Comparison of ENCODE assay signal across 10 cellular contexts in the genomic region with DNA sequence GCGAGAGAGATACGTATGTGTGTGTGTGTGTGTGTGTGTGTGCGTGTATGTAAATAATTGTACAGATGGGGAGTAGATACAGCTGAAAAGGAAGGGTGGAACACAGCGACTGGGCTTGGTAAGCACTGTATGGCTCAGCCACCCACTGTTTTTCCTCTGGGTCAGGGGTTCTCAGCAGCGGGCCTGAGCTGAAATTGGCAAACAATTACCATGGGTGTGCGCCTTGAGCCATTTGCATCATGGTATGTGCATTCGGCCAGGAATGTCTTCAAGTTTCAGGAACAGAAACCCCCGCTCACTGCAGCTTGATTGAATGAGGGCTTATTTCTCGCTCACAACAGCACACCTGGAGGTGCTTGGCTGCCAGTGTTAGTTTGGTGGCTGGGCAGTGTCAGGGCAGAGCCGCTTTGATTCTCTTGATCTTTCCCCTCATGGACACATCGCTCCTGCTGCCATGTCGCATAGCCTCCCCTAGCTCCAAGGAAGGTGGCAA.
DNase-seq lines count a peak whose midpoint lies in the region; ATAC-seq and TF ChIP-seq lines count a peak whose summit lies in the region.
"Had no signal": no experiment of that assay in that cellular context is flagged by ENCODE, and none has a peak within 500 bp of the region (broad histone marks: within the 10 kb centered on the region; RNA-seq: fewer than 3 reads in every experiment).

No MANE protein-coding gene starts in this region.

- TF ChIP-seq CTCF in GM20000 (IDR thresholded peaks at IDR 0.05; ENCODE audit: extremely low read depth, missing control alignments), result no peak

- peaks cover 5% of the 10 kb centered on the region for H3K4me1 ChIP-seq in right cardiac atrium (ENCODE audit: control insufficient read depth, insufficient read depth, low read length)
- H3K4me1 ChIP-seq in HAP-1, result no peaks in the 10 kb centered on the region

- ATAC-seq in HG03442 (IDR thresholded peaks at IDR 0.05; ENCODE audit: unreplicated experiment) (peak; percentile 68), right cardiac atrium (no peak)

- H3K27ac Mint-ChIP-seq in dendritic cell treated with granulocyte-macrophage colony-stimulating factor and Interleukin-4, amounts not matched to agents 40 ng/mL and 50 ng/mL, for 4 days, result peak overlapping the region; percentile 80

- peak; percentile 82 for DNase-seq in ELF-1 (ENCODE audit: low read depth, low spot score)
- peak; percentile 64 for DNase-seq in GM20000 (ENCODE audit: low spot score)
- DNase-seq in right cardiac atrium, result no peak
- no peak for DNase-seq in HAP-1 (ENCODE audit: low spot score in 2 of 2)
- no peak for DNase-seq in activated gamma-delta T cell (lab: John Stamatoyannopoulos, UW)
- no peak for DNase-seq in inferior parietal cortex (ENCODE audit: extremely low spot score)
- DNase-seq: COR-L47, NCI-H748 treated with DMSO at 0.1 percent for 48 hours had no signal

- peaks cover 51% of the 10 kb centered on the region for H3K36me3 Mint-ChIP-seq in dendritic cell treated with granulocyte-macrophage colony-stimulating factor and Interleukin-4, amounts not matched to agents 40 ng/mL and 50 ng/mL, for 4 days (ENCODE audit: low read depth)

- H3K27me3 ChIP-seq in right cardiac atrium (ENCODE audit: control insufficient read depth, insufficient read depth), result no peaks in the 10 kb centered on the region
- H3K27me3 ChIP-seq in HAP-1 (ENCODE audit: low read depth), result no peaks in the 10 kb centered on the region

- no peaks in the 10 kb centered on the region for H3K36me3 ChIP-seq in HAP-1 (replicated peaks)

- no peaks in the 10 kb centered on the region for H3K9me3 Mint-ChIP-seq in dendritic cell treated with granulocyte-macrophage colony-stimulating factor and Interleukin-4, amounts not matched to agents 40 ng/mL and 50 ng/mL, for 4 days

- peaks cover 9% of the 10 kb centered on the region for H3K27me3 Mint-ChIP-seq in dendritic cell treated with granulocyte-macrophage colony-stimulating factor and Interleukin-4, amounts not matched to agents 40 ng/mL and 50 ng/mL, for 4 days

- H3K9me3 ChIP-seq in right cardiac atrium (ENCODE audit: control insufficient read depth, low read length), result no peaks in the 10 kb centered on the region
- H3K9me3 ChIP-seq in HAP-1, result no peaks in the 10 kb centered on the region

- in situ Hi-C loops in HAP-1 (cut with MboI; ENCODE audit: low sequenced_read_pairs), result no loop called here

- WGBS in right cardiac atrium, result 82% methylated on average over 12 of the region's 12 CpGs

- peak overlapping the region; percentile 17 for H3K4me3 Mint-ChIP-seq in dendritic cell treated with granulocyte-macrophage colony-stimulating factor and Interleukin-4, amounts not matched to agents 40 ng/mL and 50 ng/mL, for 4 days

- H3K4me1 Mint-ChIP-seq in dendritic cell treated with granulocyte-macrophage colony-stimulating factor and Interleukin-4, amounts not matched to agents 40 ng/mL and 50 ng/mL, for 4 days (ENCODE audit: low read depth), result peaks cover 67% of the 10 kb centered on the region

- H3K4me3 ChIP-seq in right cardiac atrium (ENCODE audit: low read length) (no peak overlapping the region), HAP-1 (no peak overlapping the region)

- no peak overlapping the region for H3K27ac ChIP-seq in right cardiac atrium (ENCODE audit: low read length)

- intact Hi-C loops in dendritic cell treated with granulocyte-macrophage colony-stimulating factor and Interleukin-4, amounts not matched to agents 40 ng/mL and 50 ng/mL, for 4 days (cut with micrococcal nuclease), result loop anchor here (2.0 to 10.0 kb wide), 4 partner anchors 15 to 126 kb away; partner anchors contain the start of genes SIPA1L3 and WDR87
- intact Hi-C loops in right cardiac atrium (cut with DNase I), result no loop called here

Comparison
In these comparisons a context has a peak if more than half of its experiments do, and no peak if none do; other contexts are left out.
1. DNase-seq: peak in ELF-1 (single experiment) and GM20000 (single experiment); none in right cardiac atrium (0 of 3), HAP-1 (0 of 2), activated gamma-delta T cell (single experiment) and inferior parietal cortex (single experiment).